Comparison of ENCODE assay signal across 24 cellular contexts in genomic region chr4:21386166-21386780, GRCh38.
"Had no signal": no experiment of that assay in that cellular context is flagged by ENCODE, and none has a peak within 500 bp of the region (broad histone marks: within the 10 kb centered on the region; RNA-seq: fewer than 3 reads in every experiment).

No MANE protein-coding gene starts in this region.

- H3K4me2 ChIP-seq: neural progenitor cell had no signal

- H3K9ac ChIP-seq: neural progenitor cell had no signal

- H3K4me3 ChIP-seq: neural progenitor cell, pancreas, prostate gland, right lobe of liver, sigmoid colon, stomach, thoracic aorta, thyroid gland, tibial nerve, upper lobe of right lung, uterus had no signal

- DNase-seq: naive thymus-derived CD4-positive, alpha-beta T cell; natural killer cell; occipital lobe; pancreas; retina; right cardiac atrium; right lobe of liver; sigmoid colon; small intestine; stimulated activated CD4-positive, alpha-beta T cell treated with anti-CD3 and anti-CD28 coated beads, Interleukin-15, amount 100 ng/mL, for 24 hours; stimulated activated CD4-positive, alpha-beta T cell treated with anti-CD3 and anti-CD28 coated beads, Interleukin-2, amount 100 ng/mL, for 24 hours; stimulated activated CD4-positive, alpha-beta T cell treated with anti-CD3 and anti-CD28 coated beads, Interleukin-2, amount 100 ng/mL, for 48 hours; stimulated activated CD4-positive, alpha-beta T cell treated with anti-CD3 and anti-CD28 coated beads, Interleukin-4, amount 100 ng/mL, for 24 hours; stimulated activated naive B cell treated with anti-CD40 and anti-IgM and Interleukin-4, amounts not matched to agents 10 μg/mL and 1 μg/mL and 100 μg/mL, for 72 hours; stimulated activated naive CD4-positive, alpha-beta T cell treated with Interleukin-2 at 50 U/mL for 16 hours; stomach; thyroid gland; upper lobe of right lung; uterus had no signal

- H2AFZ ChIP-seq: neural progenitor cell had no signal

- H3K9me3 ChIP-seq: pancreas, prostate gland, right lobe of liver, sigmoid colon, thoracic aorta, thyroid gland, upper lobe of right lung, uterus had no signal

- H3K27me3 ChIP-seq: neural progenitor cell, pancreas, right lobe of liver, sigmoid colon, stomach, thyroid gland, tibial nerve, upper lobe of right lung, uterus had no signal

- H3K27ac ChIP-seq: neural progenitor cell, pancreas, prostate gland, right lobe of liver, sigmoid colon, stomach, thoracic aorta, thyroid gland, tibial nerve, upper lobe of right lung, uterus had no signal

- H3K36me3 ChIP-seq: neural progenitor cell, pancreas, prostate gland, right lobe of liver, sigmoid colon, stomach, thoracic aorta, thyroid gland, tibial nerve, upper lobe of right lung, uterus had no signal

- H3K4me1 ChIP-seq: neural progenitor cell, pancreas, prostate gland, right lobe of liver, sigmoid colon, stomach, thyroid gland, tibial nerve, upper lobe of right lung, uterus had no signal

- ATAC-seq: naive thymus-derived CD4-positive, alpha-beta T cell; natural killer cell; pancreas; right cardiac atrium; right lobe of liver; stimulated activated effector memory CD8-positive, alpha-beta T cell treated with anti-CD3 and anti-CD28 coated beads, Interleukin-12 subunit alpha, Interleukin-12 subunit beta, amount 100 ng/mL, for 72 hours; upper lobe of right lung had no signal
